Comparison of ENCODE assay signal across 11 cellular contexts in genomic region chr7:1034769-1035168, GRCh38. TPM values are rescaled to one million over a fixed set of nuclear protein-coding genes. Genes with fewer than 3 reads are reported as not detected.
DNase-seq lines count a peak whose midpoint lies in the region; ATAC-seq, FAIRE-seq and TF ChIP-seq lines count a peak whose summit lies in the region.
"Not testable (repeated sequence)": the region's sequence is repeated elsewhere in the genome, so short reads cannot be mapped to it uniquely, and the experiment has no call there.
"Had no signal": no experiment of that assay in that cellular context is flagged by ENCODE, and none has a peak within 500 bp of the region (broad histone marks: within the 10 kb centered on the region; RNA-seq: fewer than 3 reads in every experiment).

No MANE protein-coding gene starts in this region.

- TSS peak; percentile 77 for BruUV-seq in Panc1 (replicated peaks; lab: Mats Ljungman, UMichigan)
- not testable (repeated sequence) for BruUV-seq in K562 (replicated peaks; lab: Mats Ljungman, UMichigan)

- not testable (repeated sequence) for FAIRE-seq in A549 (lab: Jason Lieb, UNC); K562 (lab: Jason Lieb, UNC)

- not testable (repeated sequence) for H3K27me3 ChIP-seq in Panc1 (ENCODE audit: control insufficient read depth, insufficient read depth, low read length); K562 (ENCODE audit: control insufficient read depth in 2 of 2, insufficient read depth in 2 of 2, low read length in 2 of 2)

- not testable (repeated sequence) for H3K4me1 ChIP-seq in A549; HEK293 (ENCODE audit: control insufficient read depth, insufficient read depth, low read length); Panc1 (ENCODE audit: control insufficient read depth, insufficient read depth, low read length)
- H3K4me1 ChIP-seq in K562 (replicated peaks in 1 of 2; ENCODE audit: control insufficient read depth in 2 of 2, insufficient read depth in 2 of 2, low read length in 2 of 2): peaks cover 0 to 27% of the 10 kb centered on the region in 2 experiments; a peak in 3 of 5 replicates

- DNase-seq in A549 (ENCODE audit: low read depth in 1 of 2, low spot score in 1 of 2); Panc1 (ENCODE audit: low read depth, low spot score); K562 (ENCODE audit: extremely low read depth in 1 of 4, low spot score in 3 of 4): not testable (repeated sequence)

- not testable (repeated sequence) for H3K27me3 Mint-ChIP-seq in activated naive CD8-positive, alpha-beta T cell

- H4K20me1 ChIP-seq in K562 (replicated peaks; ENCODE audit: control insufficient read depth, insufficient read depth, low read length): not testable (repeated sequence)

- peak overlapping the region; percentile 16 for H3K27ac Mint-ChIP-seq in activated naive CD8-positive, alpha-beta T cell

- not testable (repeated sequence) for H3K4me3 Mint-ChIP-seq in activated naive CD8-positive, alpha-beta T cell

- POLR2A ChIA-PET in A549 (lab: Yijun Ruan, JAX); Panc1 (lab: Charles Lee); K562 (lab: Yijun Ruan, JAX): not testable (repeated sequence)
- POLR2A ChIA-PET in HEK293 (lab: Yijun Ruan, JAX): interaction anchor here (0.6 kb wide), 1 partner anchor 10 kb away, joined by 8 read pairs; the partner anchor contains the start of gene GPR146

- peaks cover 28% of the 10 kb centered on the region for H3K4me1 Mint-ChIP-seq in activated naive CD8-positive, alpha-beta T cell (ENCODE audit: low read depth)

- H3K79me2 ChIP-seq in K562 (ENCODE audit: control insufficient read depth, insufficient read depth, low read length): not testable (repeated sequence)

- TF ChIP-seq RAD21 in A549 (conservative IDR thresholded peaks at IDR 0.05 in 1 of 2, IDR thresholded peaks at IDR 0.05 in 1 of 2); K562 (CRISPR knock-in tag; conservative IDR thresholded peaks at IDR 0.05 in 1 of 2, IDR thresholded peaks at IDR 0.05 in 1 of 2): not testable (repeated sequence)

- WGBS in A549 (ENCODE audit: missing lambda C conversion rate): 76% methylated on average over 1 of the region's 1 CpG
- WGBS in K562 (ENCODE audit: insufficient coverage, low coverage, missing lambda C conversion rate): 72% methylated on average over 1 of the region's 1 CpG

- CTCF ChIA-PET in A549 (lab: Yijun Ruan, JAX) (interaction anchor here (1.4 to 3.2 kb wide), 2 partner anchors 30 to 41 kb away, joined by 10 to 24 read pairs; no protein-coding TSS in a partner anchor), HEK293 (lab: Yijun Ruan, JAX) (interaction anchor here (1.3 kb wide), 1 partner anchor 10 kb away, joined by 5 read pairs; the partner anchor contains the start of gene GPR146)
- CTCF ChIA-PET in Panc1 (lab: Charles Lee); K562 (lab: Yijun Ruan, JAX; ENCODE audit: low intra/inter-chr PET ratio): not testable (repeated sequence)

- ATAC-seq in A549, Panc1, K562: not testable (repeated sequence)

- H3K36me3 ChIP-seq in HEK293 (ENCODE audit: control insufficient read depth in 2 of 2, insufficient read depth in 1 of 2, low read length in 2 of 2); Panc1 (ENCODE audit: control insufficient read depth, insufficient read depth, low read length); K562 (ENCODE audit: control insufficient read depth, insufficient read depth, low read length): not testable (repeated sequence)

- H2AFZ ChIP-seq in K562 (ENCODE audit: low read depth, low read length): not testable (repeated sequence)

- TF ChIP-seq POLR2A in A549 (IDR thresholded peaks at IDR 0.05; ENCODE audit: low read length); K562 (conservative IDR thresholded peaks at IDR 0.05): not testable (repeated sequence)

- H3K4me3 ChIP-seq in A549; HEK293 (ENCODE audit: low read depth, low read length); Panc1 (ENCODE audit: low read depth in 2 of 2, low read length in 2 of 2); K562: not testable (repeated sequence)

- not testable (repeated sequence) for H3K36me3 Mint-ChIP-seq in activated naive CD8-positive, alpha-beta T cell

- not testable (repeated sequence) for H3K27ac ChIP-seq in A549; HEK293 (ENCODE audit: extremely low read depth, low read depth, low read length); Panc1 (ENCODE audit: low read length); K562 (ENCODE audit: extremely low read depth, low read depth, low read length)

- TF ChIP-seq CTCF in A549 (IDR thresholded peaks at IDR 0.05); HEK293 (tag by site-specific recombination; IDR thresholded peaks at IDR 0.05); Panc1 (IDR thresholded peaks at IDR 0.05); K562 (IDR thresholded peaks at IDR 0.05 in 2 of 3, conservative IDR thresholded peaks at IDR 0.05 in 1 of 3; ENCODE audit: insufficient read depth in 2 of 3, low read depth in 1 of 3, low read length in 3 of 3): not testable (repeated sequence)

- intact Hi-C loops in Panc1 (cut with micrococcal nuclease; ENCODE audit: unreplicated experiment); K562 (cut with micrococcal nuclease): not testable (repeated sequence)

- not testable (repeated sequence) for H3K9me3 Mint-ChIP-seq in activated naive CD8-positive, alpha-beta T cell (ENCODE audit: low read depth)

- not testable (repeated sequence) for TF ChIP-seq EP300 in A549 (IDR thresholded peaks at IDR 0.05); K562 (IDR thresholded peaks at IDR 0.05; ENCODE audit: low read length)

- H3K9me1 ChIP-seq in K562 (ENCODE audit: control insufficient read depth, insufficient read depth, low read length): not testable (repeated sequence)

- H3K9ac ChIP-seq in K562 (ENCODE audit: insufficient read depth in 1 of 2, low read depth in 2 of 2, low read length in 2 of 2): not testable (repeated sequence)

- H3K4me2 ChIP-seq in A549; K562 (ENCODE audit: insufficient read depth, low read length): not testable (repeated sequence)

- in situ Hi-C loops in Panc1 (cut with HindIII; ENCODE audit: low pct_unique_long_range_greater_than_20kb, low sequenced_read_pairs); K562 (cut with MboI): not testable (repeated sequence)

- H3K9me3 ChIP-seq in A549; HEK293 (ENCODE audit: control insufficient read depth, insufficient read depth, low read depth, low read length); Panc1 (ENCODE audit: control insufficient read depth, insufficient read depth, low read depth, low read length); K562 (replicated peaks; ENCODE audit: control insufficient read depth, insufficient read depth, low read depth, low read length): not testable (repeated sequence)

RNA-seq across cellular contexts. Expression of gene GPR146, which starts 9.6 kb away (rescaled TPM):
- polyA plus RNA-seq in A549 (2011; rRNA removed) (0.50 and 0.87 TPM in 2 replicates), A549 (2017; fragmentation: RNase III; extraction: RNeasy Plus Mini Kit Qiagen cat#74134 plus additional on column Dnase treatment) (0.70 to 0.75 TPM (median 0.74 TPM) in 3 replicates), K562 (2011; rRNA removed) (2.5 and 3.6 TPM in 2 replicates), K562 (2014; fragmentation: Illumina TruSeq; extraction: Trizol) (0.46 and 0.64 TPM in 2 replicates), K562 (2014; fragmentation: Nextera tagmentation; extraction: Ambion mirVana) (not detected), K562 (2014; rRNA removed) (0.67 and 1.8 TPM in 2 replicates)
- 1.3 and 2.3 TPM in 2 replicates for polyA plus RNA-seq in A549 (2012; cell fraction: cytosol; rRNA removed)
- polyA plus RNA-seq in A549 (2012; cell fraction: nucleus; rRNA removed): 1.7 and 2.9 TPM in 2 replicates
- 0.68 and 1.7 TPM in 2 replicates for polyA minus RNA-seq in A549 (2011; rRNA and poly(A)+ RNA removed)
- total RNA-seq in Panc1 (2021; ENCODE audit: unreplicated experiment) (2.9 TPM), K562 (2014; rRNA removed) (0.41 and 1.3 TPM in 2 replicates), K562 (2014; rRNA removed; fragmentation: Illumina TruSeq; extraction: Trizol) (0.22 and 0.45 TPM in 2 replicates), K562 (2015; rRNA removed; fragmentation: Illumina TruSeq; extraction: Trizol) (0.40 and 0.68 TPM in 2 replicates), K562 (2021) (1.9 and 2.6 TPM in 2 replicates)
- 3.6 TPM for polyA plus RNA-seq in Panc1 (2012; ENCODE audit: insufficient read length)
- total RNA-seq in K562 (2011; cell fraction: chromatin; rRNA removed; ENCODE audit: low replicate concordance): 8.9 and 13.9 TPM in 2 replicates
- total RNA-seq in K562 (2011; cell fraction: nucleolus; rRNA removed): 11.3 and 14.1 TPM in 2 replicates
- total RNA-seq in K562 (2011; cell fraction: nucleoplasm; rRNA removed): 6.3 and 7.0 TPM in 2 replicates
- 2.5 and 8.6 TPM in 2 replicates for polyA plus RNA-seq in K562 (2011; cell fraction: cytosol; rRNA removed)
- polyA plus RNA-seq in K562 (2011; cell fraction: nucleus; rRNA removed): 2.9 TPM in 2 replicates
- polyA plus RNA-seq in K562 (2012): 1.8 and 2.2 TPM in 2 replicates
- polyA minus RNA-seq in K562 (2011; rRNA and poly(A)+ RNA removed): 1.3 and 4.1 TPM in 2 replicates
- 1.9 and 2.6 TPM in 2 replicates for polyA minus RNA-seq in K562 (2011; cell fraction: cytosol; rRNA and poly(A)+ RNA removed)
- polyA minus RNA-seq in K562 (2011; cell fraction: nucleus; rRNA and poly(A)+ RNA removed): 5.8 and 6.2 TPM in 2 replicates

RNA-seq across cellular contexts. Expression of gene CYP2W1, which starts 51.8 kb away (rescaled TPM):
- polyA plus RNA-seq in A549 (2011; rRNA removed) (not detected in 2 replicates), A549 (2017; fragmentation: RNase III; extraction: RNeasy Plus Mini Kit Qiagen cat#74134 plus additional on column Dnase treatment) (not detected in 3 replicates), K562 (2011; rRNA removed) (not detected in 2 replicates), K562 (2014; fragmentation: Illumina TruSeq; extraction: Trizol) (not detected in 2 replicates), K562 (2014; fragmentation: Nextera tagmentation; extraction: Ambion mirVana) (not detected), K562 (2014; rRNA removed) (0.07 TPM in 1 of 2 replicates, not detected in the other)
- polyA plus RNA-seq in A549 (2012; cell fraction: cytosol; rRNA removed): 0.01 TPM in 1 of 2 replicates, not detected in the other
- polyA plus RNA-seq in A549 (2012; cell fraction: nucleus; rRNA removed): 0.12 and 0.22 TPM in 2 replicates
- polyA minus RNA-seq in A549 (2011; rRNA and poly(A)+ RNA removed): not detected in 2 replicates
- total RNA-seq in Panc1 (2021; ENCODE audit: unreplicated experiment) (0.74 TPM), K562 (2014; rRNA removed) (not detected in 2 replicates), K562 (2014; rRNA removed; fragmentation: Illumina TruSeq; extraction: Trizol) (not detected in 2 replicates), K562 (2015; rRNA removed; fragmentation: Illumina TruSeq; extraction: Trizol) (not detected in 2 replicates), K562 (2021) (not detected in 2 replicates)
- 0.63 TPM for polyA plus RNA-seq in Panc1 (2012; ENCODE audit: insufficient read length)
- not detected in 2 replicates for total RNA-seq in K562 (2011; cell fraction: chromatin; rRNA removed; ENCODE audit: low replicate concordance)
- total RNA-seq in K562 (2011; cell fraction: nucleolus; rRNA removed): not detected in 2 replicates
- total RNA-seq in K562 (2011; cell fraction: nucleoplasm; rRNA removed): not detected in 2 replicates
- polyA plus RNA-seq in K562 (2011; cell fraction: cytosol; rRNA removed): not detected in 2 replicates
- not detected in 2 replicates for polyA plus RNA-seq in K562 (2011; cell fraction: nucleus; rRNA removed)
- 0.14 TPM in 1 of 2 replicates, not detected in the other for polyA plus RNA-seq in K562 (2012)
- polyA minus RNA-seq in K562 (2011; rRNA and poly(A)+ RNA removed): not detected in 2 replicates
- polyA minus RNA-seq in K562 (2011; cell fraction: cytosol; rRNA and poly(A)+ RNA removed): not detected in 2 replicates
- not detected in 2 replicates for polyA minus RNA-seq in K562 (2011; cell fraction: nucleus; rRNA and poly(A)+ RNA removed)
- total RNA-seq: A172; A673; CD4-positive, CD25-positive, alpha-beta regulatory T cell; CD8-positive, alpha-beta T cell had no signal
- polyA plus RNA-seq: AG04450; CD14-positive monocyte; CD4-positive, CD25-positive, alpha-beta regulatory T cell had no signal

RNA-seq across cellular contexts. Expression of gene GPER1, which starts 53.1 kb away (rescaled TPM):
- polyA plus RNA-seq in A549 (2011; rRNA removed) (0.23 and 0.30 TPM in 2 replicates), A549 (2017; fragmentation: RNase III; extraction: RNeasy Plus Mini Kit Qiagen cat#74134 plus additional on column Dnase treatment) (0.50 to 0.80 TPM (median 0.54 TPM) in 3 replicates), K562 (2011; rRNA removed) (0.08 and 0.14 TPM in 2 replicates), K562 (2014; fragmentation: Illumina TruSeq; extraction: Trizol) (not detected in 2 replicates), K562 (2014; fragmentation: Nextera tagmentation; extraction: Ambion mirVana) (not detected), K562 (2014; rRNA removed) (not detected in 2 replicates)
- polyA plus RNA-seq in A549 (2012; cell fraction: cytosol; rRNA removed): 0.46 and 0.70 TPM in 2 replicates
- 0.72 and 0.91 TPM in 2 replicates for polyA plus RNA-seq in A549 (2012; cell fraction: nucleus; rRNA removed)
- 0.44 and 0.45 TPM in 2 replicates for polyA minus RNA-seq in A549 (2011; rRNA and poly(A)+ RNA removed)
- total RNA-seq in Panc1 (2021; ENCODE audit: unreplicated experiment) (2.9 TPM), K562 (2014; rRNA removed) (0.08 and 0.09 TPM in 2 replicates), K562 (2014; rRNA removed; fragmentation: Illumina TruSeq; extraction: Trizol) (not detected in 2 replicates), K562 (2015; rRNA removed; fragmentation: Illumina TruSeq; extraction: Trizol) (0.04 TPM in 1 of 2 replicates, not detected in the other), K562 (2021) (0.11 TPM in 1 of 2 replicates, not detected in the other)
- 3.9 TPM for polyA plus RNA-seq in Panc1 (2012; ENCODE audit: insufficient read length)
- total RNA-seq in K562 (2011; cell fraction: chromatin; rRNA removed; ENCODE audit: low replicate concordance): 0.18 and 0.28 TPM in 2 replicates
- total RNA-seq in K562 (2011; cell fraction: nucleolus; rRNA removed): 0.17 TPM in 1 of 2 replicates, not detected in the other
- total RNA-seq in K562 (2011; cell fraction: nucleoplasm; rRNA removed): not detected in 2 replicates
- polyA plus RNA-seq in K562 (2011; cell fraction: cytosol; rRNA removed): 0.03 and 0.19 TPM in 2 replicates
- 0.09 TPM in 1 of 2 replicates, not detected in the other for polyA plus RNA-seq in K562 (2011; cell fraction: nucleus; rRNA removed)
- polyA plus RNA-seq in K562 (2012): 0.18 and 0.21 TPM in 2 replicates
- 0.36 TPM in 1 of 2 replicates, not detected in the other for polyA minus RNA-seq in K562 (2011; rRNA and poly(A)+ RNA removed)
- polyA minus RNA-seq in K562 (2011; cell fraction: cytosol; rRNA and poly(A)+ RNA removed): not detected in 2 replicates
- polyA minus RNA-seq in K562 (2011; cell fraction: nucleus; rRNA and poly(A)+ RNA removed): 0.13 TPM in 1 of 2 replicates, not detected in the other
- total RNA-seq: CD4-positive, CD25-positive, alpha-beta regulatory T cell had no signal

RNA-seq across cellular contexts. Expression of gene COX19, which starts 59.4 kb away (rescaled TPM):
- polyA plus RNA-seq in A549 (2011; rRNA removed) (5.4 and 7.6 TPM in 2 replicates), A549 (2017; fragmentation: RNase III; extraction: RNeasy Plus Mini Kit Qiagen cat#74134 plus additional on column Dnase treatment) (6.2 to 7.1 TPM (median 7.0 TPM) in 3 replicates), K562 (2011; rRNA removed) (7.3 and 8.1 TPM in 2 replicates), K562 (2014; fragmentation: Illumina TruSeq; extraction: Trizol) (6.0 and 6.1 TPM in 2 replicates), K562 (2014; fragmentation: Nextera tagmentation; extraction: Ambion mirVana) (1 to 10 TPM; 5.2 to 5.9 TPM), K562 (2014; rRNA removed) (10.4 and 11.1 TPM in 2 replicates)
- polyA plus RNA-seq in A549 (2012; cell fraction: cytosol; rRNA removed): 3.9 and 4.5 TPM in 2 replicates
- polyA plus RNA-seq in A549 (2012; cell fraction: nucleus; rRNA removed): 4.3 and 5.9 TPM in 2 replicates
- 4.5 and 5.2 TPM in 2 replicates for polyA minus RNA-seq in A549 (2011; rRNA and poly(A)+ RNA removed)
- total RNA-seq in Panc1 (2021; ENCODE audit: unreplicated experiment) (14.4 TPM), K562 (2014; rRNA removed) (7.9 and 11.7 TPM in 2 replicates), K562 (2014; rRNA removed; fragmentation: Illumina TruSeq; extraction: Trizol) (9.8 and 11.9 TPM in 2 replicates), K562 (2015; rRNA removed; fragmentation: Illumina TruSeq; extraction: Trizol) (8.6 and 9.4 TPM in 2 replicates), K562 (2021) (10.2 and 10.5 TPM in 2 replicates)
- 7.7 TPM for polyA plus RNA-seq in Panc1 (2012; ENCODE audit: insufficient read length)
- total RNA-seq in K562 (2011; cell fraction: chromatin; rRNA removed; ENCODE audit: low replicate concordance): 75.3 and 83.0 TPM in 2 replicates
- total RNA-seq in K562 (2011; cell fraction: nucleolus; rRNA removed): 39.2 and 42.0 TPM in 2 replicates
- 67.4 and 75.2 TPM in 2 replicates for total RNA-seq in K562 (2011; cell fraction: nucleoplasm; rRNA removed)
- polyA plus RNA-seq in K562 (2011; cell fraction: cytosol; rRNA removed): 5.8 and 6.1 TPM in 2 replicates
- polyA plus RNA-seq in K562 (2011; cell fraction: nucleus; rRNA removed): 12.8 and 14.3 TPM in 2 replicates
- 8.1 and 9.5 TPM in 2 replicates for polyA plus RNA-seq in K562 (2012)
- 11.5 and 14.7 TPM in 2 replicates for polyA minus RNA-seq in K562 (2011; rRNA and poly(A)+ RNA removed)
- polyA minus RNA-seq in K562 (2011; cell fraction: cytosol; rRNA and poly(A)+ RNA removed): 1.1 and 2.5 TPM in 2 replicates
- polyA minus RNA-seq in K562 (2011; cell fraction: nucleus; rRNA and poly(A)+ RNA removed): 11.0 and 17.1 TPM in 2 replicates
